ENCODE assay signal across 9 cellular contexts in genomic region chr6:92132957-92133356, GRCh38.
"Had no signal": no experiment of that assay in that cellular context is flagged by ENCODE, and none has a peak within 500 bp of the region (broad histone marks: within the 10 kb centered on the region; RNA-seq: fewer than 3 reads in every experiment).

No MANE protein-coding gene starts in this region.

- H2AFZ ChIP-seq: GM23248 had no signal

- ATAC-seq: HCT116, K562 had no signal

- H3K36me3 ChIP-seq: HAP-1 had no signal

- H3K4me1 ChIP-seq: HAP-1 had no signal

- H3K27ac ChIP-seq: GM23248 had no signal

- H3K9ac ChIP-seq: GM23248 had no signal

- DNase-seq: GM23248, GOT3, H7, HFFc6, IMR-90, KG1 had no signal

- H3K9me3 ChIP-seq: HAP-1 had no signal

- H3K4me3 Mint-ChIP-seq: HFFc6 had no signal

- H3K27ac Mint-ChIP-seq: HFFc6 had no signal

- H3K4me3 ChIP-seq: GM23248, HAP-1, K562 had no signal
